8 cellular contexts compared by ENCODE assay signal in the genomic region with DNA sequence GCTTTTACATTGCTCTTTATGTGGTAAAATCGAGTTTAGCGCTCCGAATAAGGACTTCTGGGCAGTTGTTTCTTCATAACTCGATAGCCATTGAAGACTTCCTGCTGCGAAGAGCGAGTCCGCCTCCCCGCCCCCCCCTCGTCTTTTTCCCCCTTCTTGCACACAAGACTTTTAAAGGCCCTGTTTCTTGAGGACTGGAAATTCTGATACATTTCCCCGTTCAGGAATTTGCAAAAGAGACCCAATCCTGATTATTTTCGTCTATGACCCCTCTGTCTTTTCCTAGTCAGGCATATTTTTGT. TPM values are rescaled to one million over a fixed set of nuclear protein-coding genes. Genes with fewer than 3 reads are reported as not detected.
DNase-seq lines count a peak whose midpoint lies in the region; ATAC-seq and TF ChIP-seq lines count a peak whose summit lies in the region.

No MANE protein-coding gene starts in this region.

- TF ChIP-seq POLR2A in uterus (IDR thresholded peaks at IDR 0.05): no peak

- H3K36me3 Mint-ChIP-seq in Calu3 (ENCODE audit: insufficient read depth, unreplicated experiment) (peaks cover 38% of the 10 kb centered on the region), mesothelial cell of epicardium (peaks cover 6% of the 10 kb centered on the region)
- peaks cover 37% of the 10 kb centered on the region for H3K36me3 Mint-ChIP-seq in central memory CD8-positive, alpha-beta T cell (ENCODE audit: insufficient read depth)

- H3K4me3 ChIP-seq in uterus: peak overlapping the region; percentile 80 to 89

- DNase-seq in Calu3 (no peak), NCI-H774 (lab: John Stamatoyannopoulos, UW) (peak; percentile 59), mesothelial cell of epicardium (ENCODE audit: low spot score in 2 of 2, unreplicated experiment in 2 of 2) (no peak), uterus (no peak), GM13977 (ENCODE audit: low spot score) (no peak)
- no peak for DNase-seq in central memory CD8-positive, alpha-beta T cell (ENCODE audit: low spot score in 2 of 2)

- no peak for ATAC-seq in central memory CD8-positive, alpha-beta T cell (replicated peaks; ENCODE audit: extremely low read depth, poor library complexity, severe bottlenecking)
- ATAC-seq in HG02840 (IDR thresholded peaks at IDR 0.05; ENCODE audit: low FRiP score, unreplicated experiment) (no peak), GM18873 (IDR thresholded peaks at IDR 0.05; ENCODE audit: low FRiP score, unreplicated experiment) (no peak)

- BruUV-seq in Calu3 (replicated peaks; lab: Mats Ljungman, UMichigan): no TSS peak

- intact Hi-C loops in Calu3 (cut with micrococcal nuclease; ENCODE audit: unreplicated experiment) (loop anchor here (10.0 kb wide), 3 partner anchors 159 to 509 kb away; no protein-coding TSS in a partner anchor), uterus (cut with DNase I; ENCODE audit: low total_unique reads) (loop anchor here (10.0 kb wide), 1 partner anchor 219 kb away; no protein-coding TSS in a partner anchor)

- H3K27me3 ChIP-seq in uterus: no peaks in the 10 kb centered on the region

- H3K4me3 Mint-ChIP-seq in Calu3 (ENCODE audit: low read depth, unreplicated experiment) (peak overlapping the region; percentile 86), mesothelial cell of epicardium (peak overlapping the region; percentile 98)
- peak overlapping the region; percentile 100 for H3K4me3 Mint-ChIP-seq in central memory CD8-positive, alpha-beta T cell

- CTCF ChIA-PET in Calu3 (lab: Charles Lee): interaction anchor here (2.0 kb wide), 1 partner anchor 161 kb away, joined by 4 read pairs; no protein-coding TSS in a partner anchor

- no peaks in the 10 kb centered on the region for H3K4me1 ChIP-seq in uterus

- H3K27ac ChIP-seq in uterus: peak overlapping the region; percentile 95 to 99

- H3K36me3 ChIP-seq in uterus: no peaks in the 10 kb centered on the region

- H3K9me3 Mint-ChIP-seq in Calu3 (ENCODE audit: low read depth, unreplicated experiment) (no peaks in the 10 kb centered on the region), mesothelial cell of epicardium (no peaks in the 10 kb centered on the region)
- H3K9me3 Mint-ChIP-seq in central memory CD8-positive, alpha-beta T cell: no peaks in the 10 kb centered on the region

- in situ Hi-C loops in GM13977 (cut with MboI; ENCODE audit: low pct_unique_long_range_greater_than_20kb, low sequenced_read_pairs, unreplicated experiment): loop anchor here (25.0 kb wide), 1 partner anchor 511 kb away; no protein-coding TSS in a partner anchor

- no peak for TF ChIP-seq CTCF in Calu3 (IDR thresholded peaks at IDR 0.05; ENCODE audit: unreplicated experiment)
- no peak for TF ChIP-seq CTCF in mesothelial cell of epicardium (IDR thresholded peaks at IDR 0.05; ENCODE audit: unreplicated experiment)
- TF ChIP-seq CTCF in uterus (IDR thresholded peaks at IDR 0.05): no peak
- no peak for TF ChIP-seq CTCF in GM13977 (IDR thresholded peaks at IDR 0.05; ENCODE audit: extremely low read depth, insufficient read depth, missing control alignments)

- H3K4me1 Mint-ChIP-seq in Calu3 (ENCODE audit: low read depth, unreplicated experiment): peaks cover 32% of the 10 kb centered on the region
- peaks cover 40% of the 10 kb centered on the region for H3K4me1 Mint-ChIP-seq in central memory CD8-positive, alpha-beta T cell
- H3K4me1 Mint-ChIP-seq in mesothelial cell of epicardium: peaks cover 38% of the 10 kb centered on the region

- no peaks in the 10 kb centered on the region for H3K27me3 Mint-ChIP-seq in Calu3 (ENCODE audit: unreplicated experiment)
- H3K27me3 Mint-ChIP-seq in central memory CD8-positive, alpha-beta T cell: peaks cover 4% of the 10 kb centered on the region
- H3K27me3 Mint-ChIP-seq in mesothelial cell of epicardium (ENCODE audit: low read depth): no peaks in the 10 kb centered on the region

- H3K9me3 ChIP-seq in uterus: no peaks in the 10 kb centered on the region

- H3K27ac Mint-ChIP-seq in Calu3 (ENCODE audit: unreplicated experiment): peak overlapping the region; percentile 87
- peak overlapping the region; percentile 100 for H3K27ac Mint-ChIP-seq in central memory CD8-positive, alpha-beta T cell (ENCODE audit: low read depth)
- H3K27ac Mint-ChIP-seq in mesothelial cell of epicardium: peak overlapping the region; percentile 99

RNA-seq across cellular contexts. Expression of a gene that starts 1.6 kb away (rescaled TPM):
- total RNA-seq in Calu3 (2022) (21.4 and 29.6 TPM in 2 replicates), mesothelial cell of epicardium (85.0 to 92.9 TPM (median 91.1 TPM) in 3 replicates), uterus (100 to 1,000 TPM in 3 of 4 donors, 10 to 100 TPM in 1; 53.4 to 260 (median 159) TPM)
